In genomic region chr14:76480426-76480825, GRCh38 we compare ENCODE assay signal across 17 cellular contexts.
DNase-seq lines count a peak whose midpoint lies in the region; TF ChIP-seq lines count a peak whose summit lies in the region.
"Had no signal": no experiment of that assay in that cellular context is flagged by ENCODE, and none has a peak within 500 bp of the region (broad histone marks: within the 10 kb centered on the region; RNA-seq: fewer than 3 reads in every experiment).

No MANE protein-coding gene starts in this region.

- peaks cover 14% of the 10 kb centered on the region for H3K4me1 ChIP-seq in NT2/D1 (ENCODE audit: insufficient read depth, insufficient read length)

- no peak overlapping the region for H3K9ac ChIP-seq in NT2/D1 (ENCODE audit: insufficient read length, low read depth)

- H3K4me3 ChIP-seq in NT2/D1 (ENCODE audit: insufficient read length, low read depth) (no peak overlapping the region), epithelial cell of esophagus (ENCODE audit: low read length) (no peak overlapping the region), H7 (ENCODE audit: insufficient read depth, low read depth, low read length) (no peak overlapping the region)
- H3K4me3 ChIP-seq: K562, SJSA1 had no signal

- DNase-seq in NCI-H748 (lab: John Stamatoyannopoulos, UW; ENCODE audit: unreplicated experiment) (peak; percentile 11), NCI-H748 treated with DMSO at 0.1 percent for 48 hours (lab: John Stamatoyannopoulos, UW) (no peak), NT2/D1 (ENCODE audit: low read depth, low spot score) (peak; percentile 69), epithelial cell of esophagus (ENCODE audit: low read depth) (peak; percentile 33), H7 (no peak), SHP77 treated with DMSO at 0.1 percent for 48 hours (lab: John Stamatoyannopoulos, UW) (no peak), GDM1 (lab: John Stamatoyannopoulos, UW) (no peak)
- DNase-seq: EL, MM.1S, NCI-H1048, NCI-H1436 treated with DMSO at 0.1 percent for 48 hours, NCI-H1930, NCI-H345, NCI-H524, T-helper 1 cell had no signal

- H3K27me3 ChIP-seq in NT2/D1 (ENCODE audit: insufficient read depth, insufficient read length) = no peaks in the 10 kb centered on the region
- H3K27me3 ChIP-seq in H7 (ENCODE audit: control insufficient read depth, insufficient read depth, low read length) = no peaks in the 10 kb centered on the region
- H3K27me3 ChIP-seq: SJSA1 had no signal

- no peak for TF ChIP-seq CTCF in epithelial cell of esophagus (IDR thresholded peaks at IDR 0.05; ENCODE audit: insufficient read depth, low read depth, low read length, missing control alignments)

- H3K9me3 ChIP-seq in NT2/D1 (ENCODE audit: insufficient read depth, low read length) = no peaks in the 10 kb centered on the region
- H3K9me3 ChIP-seq: SJSA1 had no signal

- H3K36me3 ChIP-seq in NT2/D1 (ENCODE audit: insufficient read depth, insufficient read length, low read length) (no peaks in the 10 kb centered on the region), H7 (replicated peaks; ENCODE audit: control insufficient read depth, insufficient read depth, low read length) (no peaks in the 10 kb centered on the region)
- H3K36me3 ChIP-seq: SJSA1 had no signal

Comparison
In these comparisons a context has a peak if more than half of its experiments do, and no peak if none do; other contexts are left out.
1. DNase-seq: peak in NCI-H748 (single experiment), NT2/D1 (single experiment) and epithelial cell of esophagus (single experiment); none in NCI-H748 treated with DMSO at 0.1 percent for 48 hours (single experiment), H7 (single experiment), SHP77 treated with DMSO at 0.1 percent for 48 hours (single experiment) and GDM1 (single experiment).